In the genomic region with DNA sequence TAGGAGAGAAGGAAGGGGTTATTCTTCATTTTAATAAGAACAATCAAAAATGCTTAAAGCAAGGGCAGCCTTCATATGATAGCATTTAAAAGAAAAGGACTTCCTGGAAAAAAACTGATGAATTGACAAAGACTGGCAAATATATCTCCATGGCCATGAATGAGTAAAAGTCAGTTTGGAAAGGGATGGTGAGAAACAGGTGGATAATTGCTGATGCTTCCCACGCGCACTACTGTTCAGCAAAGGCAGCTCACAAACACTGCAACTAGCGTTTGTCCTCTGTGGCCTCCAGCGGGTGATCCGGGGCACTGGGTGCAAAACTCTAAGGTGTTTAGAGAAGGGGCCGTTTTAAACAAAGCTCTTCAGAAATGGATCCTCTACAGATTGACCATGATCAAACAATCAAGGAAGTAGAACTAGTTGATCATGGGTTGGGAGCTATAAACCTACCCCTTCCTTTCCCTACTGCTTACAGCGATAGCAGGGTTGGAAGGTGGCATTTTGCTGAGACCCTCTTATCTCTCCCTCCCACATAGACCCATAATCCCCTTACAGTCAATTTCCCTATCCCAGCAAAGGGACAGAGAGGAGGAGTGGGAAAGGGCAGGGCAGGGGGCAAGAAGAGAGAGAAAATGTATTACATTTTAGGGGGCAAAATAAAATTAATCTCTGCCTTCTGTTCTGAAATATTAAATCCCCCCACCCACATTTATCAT, we compare ENCODE assay signal across 34 cellular contexts. TPM values are rescaled to one million over a fixed set of nuclear protein-coding genes. Genes with fewer than 3 reads are reported as not detected.
DNase-seq lines count a peak whose midpoint lies in the region; ATAC-seq, FAIRE-seq and TF ChIP-seq lines count a peak whose summit lies in the region.
"Had no signal": no experiment of that assay in that cellular context is flagged by ENCODE, and none has a peak within 500 bp of the region (broad histone marks: within the 10 kb centered on the region; RNA-seq: fewer than 3 reads in every experiment).

No MANE protein-coding gene starts in this region.

- H3K9me3 ChIP-seq in HepG2 (ENCODE audit: low read length) (no peaks in the 10 kb centered on the region), right lobe of liver (no peaks in the 10 kb centered on the region), pancreas (no peaks in the 10 kb centered on the region)
- H3K9me3 ChIP-seq: A549, left lung, testis had no signal

- H3K27ac ChIP-seq in HepG2 (ENCODE audit: extremely low read length, insufficient read depth, low read length) (peak overlapping the region; percentile 35), right lobe of liver (no peak overlapping the region), dorsolateral prefrontal cortex (peak overlapping the region in 39 of 59 donors; percentile 2 to 83 (median 28)), pancreas (peak overlapping the region; percentile 58 to 70 (median 62))
- H3K27ac ChIP-seq: A549, left lung, parathyroid adenoma, testis had no signal

- H3K4me3 ChIP-seq in HepG2 (replicated peaks in 1 of 3; ENCODE audit: insufficient read depth in 1 of 3, low read depth in 2 of 3, low read length in 3 of 3) (no peak overlapping the region), right lobe of liver (no peak overlapping the region), dorsolateral prefrontal cortex (no peak overlapping the region), pancreas (no peak overlapping the region)
- H3K4me3 ChIP-seq: A549, left lung, testis had no signal

- H4K20me1 ChIP-seq in HepG2 (ENCODE audit: insufficient read depth, low read length) = no peaks in the 10 kb centered on the region

- H3K27me3 ChIP-seq in HepG2 (ENCODE audit: control insufficient read depth in 1 of 2, insufficient read depth in 2 of 2, low read length in 2 of 2) (no peaks in the 10 kb centered on the region), right lobe of liver (no peaks in the 10 kb centered on the region), dorsolateral prefrontal cortex (no peaks in the 10 kb centered on the region), pancreas (peaks cover 0 to 2% (median 0%) of the 10 kb centered on the region in 4 donors)
- H3K27me3 ChIP-seq: left lung, testis had no signal

- H3K4me2 ChIP-seq in HepG2 (ENCODE audit: low read depth, low read length) = no peak overlapping the region
- H3K4me2 ChIP-seq: A549 had no signal

- in situ Hi-C loops in HepG2 (cut with HindIII; ENCODE audit: extremely low pct_ligation_motif_present, low pct_unique_long_range_greater_than_20kb) = no loop called here

- peaks cover 55% of the 10 kb centered on the region for H3K4me1 ChIP-seq in HepG2 (ENCODE audit: insufficient read depth, low read length)
- H3K4me1 ChIP-seq in right lobe of liver = peaks cover 0 to 51% (median 16%) of the 10 kb centered on the region in 4 donors
- H3K4me1 ChIP-seq in pancreas = peaks cover 42 to 57% (median 54%) of the 10 kb centered on the region in 3 donors
- H3K4me1 ChIP-seq: parathyroid adenoma had no signal

- no peaks in the 10 kb centered on the region for H3K27me3 Mint-ChIP-seq in glutamatergic neuron (ENCODE audit: unreplicated experiment)
- H3K27me3 Mint-ChIP-seq: activated naive CD8-positive, alpha-beta T cell treated with anti-CD3 and anti-CD28 coated beads for 36 hours; CD8-positive, alpha-beta memory T cell; IgD-negative memory B cell had no signal

- intact Hi-C loops in HepG2 (cut with micrococcal nuclease; ENCODE audit: unreplicated experiment) (no loop called here), right lobe of liver (cut with DNase I) (no loop called here), dorsolateral prefrontal cortex (cut with DNase I) (no loop called here), pancreas (cut with DNase I) (no loop called here)

- H3K36me3 ChIP-seq in HepG2 (replicated peaks in 1 of 2; ENCODE audit: control insufficient read depth in 1 of 2, insufficient read depth in 2 of 2, low read length in 2 of 2) (no peaks in the 10 kb centered on the region; a peak in 1 of 5 replicates), right lobe of liver (no peaks in the 10 kb centered on the region), pancreas (no peaks in the 10 kb centered on the region)

- no peak overlapping the region for H3K27ac Mint-ChIP-seq in glutamatergic neuron (ENCODE audit: unreplicated experiment)
- H3K27ac Mint-ChIP-seq: activated naive CD8-positive, alpha-beta T cell treated with anti-CD3 and anti-CD28 coated beads for 36 hours had no signal

- no peak overlapping the region for H3K9ac ChIP-seq in HepG2 (ENCODE audit: insufficient read depth, low read depth, low read length)
- H3K9ac ChIP-seq: parathyroid adenoma had no signal

- peaks cover 4% of the 10 kb centered on the region for H3K36me3 Mint-ChIP-seq in glutamatergic neuron (ENCODE audit: unreplicated experiment)

- H3K79me2 ChIP-seq in HepG2 (ENCODE audit: insufficient read depth, low read length) = peaks cover 65% of the 10 kb centered on the region

- 65% methylated on average over 7 of the region's 7 CpGs for WGBS in HepG2 (ENCODE audit: low lambda C conversion rate)
- 64% methylated on average over 2 of the region's 7 CpGs for WGBS in right lobe of liver (ENCODE audit: insufficient coverage, low coverage, low lambda C conversion rate, missing lambda C conversion rate)
- 30 to 41% methylated on average over 7 of the region's 7 CpGs for WGBS in pancreas, 2 donors

- DNase-seq in HepG2 (ENCODE audit: low spot score) (no peak), right lobe of liver (no peak), dorsolateral prefrontal cortex (no peak), pancreas (peak in 4 of 6 donors; percentile 70 to 78 (median 74)), HTR-8/SVneo (ENCODE audit: insufficient read length, low spot score) (no peak), glutamatergic neuron (no peak), EL (no peak)
- DNase-seq: activated CD4-positive, alpha-beta T cell treated with anti-CD3 and anti-CD28 coated beads for 1 hour; activated effector memory CD4-positive, alpha-beta T cell treated with anti-CD3 and anti-CD28 coated beads, Interleukin-2, amount 50 U/mL, for 16 hours; activated naive CD8-positive, alpha-beta T cell treated with anti-CD3 and anti-CD28 coated beads for 36 hours; activated T-cell treated with anti-CD3 and anti-CD28 coated beads for 4 hours; AML-193; CD8-positive, alpha-beta memory T cell; central memory CD4-positive, alpha-beta T cell; dermis blood vessel endothelial cell; GDM1; H7; left lung; NCI-H1105; NCI-H1930; NCI-H2227 treated with DMSO at 0.1 percent for 48 hours; NCI-H69; right cardiac atrium; RPMI8226; stimulated activated CD4-positive, alpha-beta T cell treated with anti-CD3 and anti-CD28 coated beads, Interleukin-12 subunit alpha, Interleukin-12 subunit beta, amount 100 ng/mL, for 4 hours; stimulated activated CD4-positive, alpha-beta T cell treated with anti-CD3 and anti-CD28 coated beads, Interleukin-4, amount 100 ng/mL, for 1 hour; testis had no signal

- no TSS peak for BruUV-seq in HepG2 (replicated peaks; lab: Mats Ljungman, UMichigan)

- FAIRE-seq in HepG2 (lab: Jason Lieb, UNC) (no peak), pancreas (lab: Jason Lieb, UNC) (no peak), HTR-8/SVneo (lab: Jason Lieb, UNC) (no peak)
- FAIRE-seq: A549, astrocyte, islet of Langerhans had no signal

- no peak overlapping the region for H3K4me3 Mint-ChIP-seq in glutamatergic neuron (ENCODE audit: unreplicated experiment)
- H3K4me3 Mint-ChIP-seq: activated naive CD8-positive, alpha-beta T cell treated with anti-CD3 and anti-CD28 coated beads for 36 hours; CD8-positive, alpha-beta memory T cell; nephron had no signal

- ATAC-seq in HepG2 (peak; percentile 19; the same call in 2 of the 3 replicates), right lobe of liver (no peak), pancreas (peak; percentile 80 to 87 (median 84)), HG03039 (IDR thresholded peaks at IDR 0.05; ENCODE audit: unreplicated experiment) (no peak)
- ATAC-seq: left lung, right cardiac atrium had no signal

- TF ChIP-seq RAD21 in HepG2 (CRISPR knock-in tag; IDR thresholded peaks at IDR 0.05) = no peak

- POLR2A ChIA-PET in HepG2 (lab: Yijun Ruan, JAX) = interaction anchor here (0.7 to 0.8 kb wide), 2 partner anchors 9 to 11 kb away, joined by 3 read pairs; no protein-coding TSS in a partner anchor

- TF ChIP-seq CTCF in HepG2 (CRISPR knock-in tag; IDR thresholded peaks at IDR 0.05) (no peak), right lobe of liver (IDR thresholded peaks at IDR 0.05) (no peak), dorsolateral prefrontal cortex (IDR thresholded peaks at IDR 0.05 in 54 of 56, conservative IDR thresholded peaks at IDR 0.05 in 2 of 56; ENCODE audit: low read depth in 1 of 56, partially characterized antibody in 56 of 56) (no peak), pancreas (IDR thresholded peaks at IDR 0.05) (no peak), glutamatergic neuron (IDR thresholded peaks at IDR 0.05; ENCODE audit: partially characterized antibody, unreplicated experiment) (no peak)

- TF ChIP-seq POLR2A in HepG2 (IDR thresholded peaks at IDR 0.05; ENCODE audit: insufficient read depth in 1 of 2, low read depth in 2 of 2, low read length in 2 of 2) = no peak
- TF ChIP-seq POLR2A in right lobe of liver (IDR thresholded peaks at IDR 0.05) = no peak

- no peak overlapping the region for H2AFZ ChIP-seq in HepG2 (ENCODE audit: low read length)
- H2AFZ ChIP-seq: parathyroid adenoma had no signal

- peaks cover 20% of the 10 kb centered on the region for H3K4me1 Mint-ChIP-seq in glutamatergic neuron (ENCODE audit: low read depth, unreplicated experiment)

- CTCF ChIA-PET in HepG2 (lab: Yijun Ruan, JAX; ENCODE audit: low intra/inter-chr PET ratio, low total read pairs) = no interaction called here

- no peak for TF ChIP-seq EP300 in HepG2 (IDR thresholded peaks at IDR 0.05; ENCODE audit: low read depth in 2 of 2, low read length in 2 of 2)
- TF ChIP-seq EP300 in HepG2 (CRISPR knock-in tag; IDR thresholded peaks at IDR 0.05; ENCODE audit: borderline replicate concordance) = no peak

- H3K9me3 Mint-ChIP-seq in glutamatergic neuron (ENCODE audit: unreplicated experiment) = peaks cover 5% of the 10 kb centered on the region

RNA-seq across cellular contexts. Expression of a gene that starts 53.8 kb away (rescaled TPM):
- total RNA-seq in HepG2 (2016; rRNA removed; fragmentation: Illumina TruSeq; extraction: Trizol) = 11.1 and 12.0 TPM in 2 replicates
- 2.3 and 2.9 TPM in 2 replicates for total RNA-seq in HepG2 (2016; cell fraction: cytosol; rRNA removed; fragmentation: Illumina TruSeq; extraction: Trizol; ENCODE audit: low read depth)
- total RNA-seq in HepG2 (2016; cell fraction: insoluble cytoplasmic fraction; rRNA removed; fragmentation: Illumina TruSeq; extraction: Trizol) = 8.8 and 11.5 TPM in 2 replicates
- 6.2 and 6.6 TPM in 2 replicates for total RNA-seq in HepG2 (2016; cell fraction: membrane; rRNA removed; fragmentation: Illumina TruSeq; extraction: Trizol)
- 8.5 and 10.7 TPM in 2 replicates for total RNA-seq in HepG2 (2016; cell fraction: nucleus; rRNA removed; fragmentation: Illumina TruSeq; extraction: Trizol)
- 8.3 and 8.7 TPM in 2 replicates for polyA plus RNA-seq in HepG2 (2011; rRNA removed)
- 4.6 and 5.6 TPM in 2 replicates for polyA plus RNA-seq in HepG2 (2011; cell fraction: cytosol; rRNA removed)
- 13.6 and 15.4 TPM in 2 replicates for polyA plus RNA-seq in HepG2 (2011; cell fraction: nucleus; rRNA removed)
- 10.1 and 10.6 TPM in 2 replicates for polyA plus RNA-seq in HepG2 (2012)
- 0.75 and 0.81 TPM in 2 replicates for polyA plus RNA-seq in HepG2 (2016; cell fraction: cytosol; fragmentation: Illumina TruSeq; extraction: Trizol; ENCODE audit: low read depth)
- polyA plus RNA-seq in HepG2 (2016; cell fraction: insoluble cytoplasmic fraction; fragmentation: Illumina TruSeq; extraction: Trizol; ENCODE audit: low read depth) = 7.6 and 8.8 TPM in 2 replicates
- 1.8 and 2.7 TPM in 2 replicates for polyA plus RNA-seq in HepG2 (2016; cell fraction: membrane; fragmentation: Illumina TruSeq; extraction: Trizol; ENCODE audit: low read depth)
- 15.0 and 17.6 TPM in 2 replicates for polyA plus RNA-seq in HepG2 (2016; cell fraction: nucleus; fragmentation: Illumina TruSeq; extraction: Trizol; ENCODE audit: insufficient read depth, low read depth)
- 9.8 and 14.1 TPM in 2 replicates for polyA minus RNA-seq in HepG2 (2011; rRNA and poly(A)+ RNA removed; ENCODE audit: low replicate concordance)
- 5.8 and 6.4 TPM in 2 replicates for polyA minus RNA-seq in HepG2 (2011; cell fraction: cytosol; rRNA and poly(A)+ RNA removed)
- 13.4 and 14.2 TPM in 2 replicates for polyA minus RNA-seq in HepG2 (2011; cell fraction: nucleus; rRNA and poly(A)+ RNA removed)
- total RNA-seq in right lobe of liver = 10 to 100 TPM in 4 of 6 experiments, 1 to 10 TPM in 2; 8.8 to 14.1 (median 10.9) TPM
- total RNA-seq in dorsolateral prefrontal cortex = 10 to 100 TPM; 23.6 to 40.5 (median 32.4) TPM
- 10 to 100 TPM in 5 of 6 donors, 1 to 10 TPM in 1; 9.0 to 22.7 (median 15.7) TPM for total RNA-seq in pancreas
- 10 to 100 TPM in 1 of 2 donors, 1 to 10 TPM in 1; 7.6 to 14.7 TPM for polyA plus RNA-seq in pancreas
- 23.1 TPM for total RNA-seq in glutamatergic neuron (ENCODE audit: unreplicated experiment)

Comparison
In these comparisons a context has a peak if more than half of its experiments do, and no peak if none do; other contexts are left out.
1. ATAC-seq: peak in HepG2 (single experiment) and pancreas (4 of 4); none in right lobe of liver (0 of 4) and HG03039 (single experiment).
2. H3K27ac ChIP-seq: peak in HepG2 (single experiment), dorsolateral prefrontal cortex (39 of 59) and pancreas (4 of 4); none in right lobe of liver (0 of 3).
3. DNase-seq: peak in pancreas (4 of 6); none in HepG2 (single experiment), right lobe of liver (0 of 3), dorsolateral prefrontal cortex (0 of 10), HTR-8/SVneo (single experiment), glutamatergic neuron (single experiment) and EL (single experiment).